Comparison of ENCODE assay signal across 1 cellular context in the genomic region with DNA sequence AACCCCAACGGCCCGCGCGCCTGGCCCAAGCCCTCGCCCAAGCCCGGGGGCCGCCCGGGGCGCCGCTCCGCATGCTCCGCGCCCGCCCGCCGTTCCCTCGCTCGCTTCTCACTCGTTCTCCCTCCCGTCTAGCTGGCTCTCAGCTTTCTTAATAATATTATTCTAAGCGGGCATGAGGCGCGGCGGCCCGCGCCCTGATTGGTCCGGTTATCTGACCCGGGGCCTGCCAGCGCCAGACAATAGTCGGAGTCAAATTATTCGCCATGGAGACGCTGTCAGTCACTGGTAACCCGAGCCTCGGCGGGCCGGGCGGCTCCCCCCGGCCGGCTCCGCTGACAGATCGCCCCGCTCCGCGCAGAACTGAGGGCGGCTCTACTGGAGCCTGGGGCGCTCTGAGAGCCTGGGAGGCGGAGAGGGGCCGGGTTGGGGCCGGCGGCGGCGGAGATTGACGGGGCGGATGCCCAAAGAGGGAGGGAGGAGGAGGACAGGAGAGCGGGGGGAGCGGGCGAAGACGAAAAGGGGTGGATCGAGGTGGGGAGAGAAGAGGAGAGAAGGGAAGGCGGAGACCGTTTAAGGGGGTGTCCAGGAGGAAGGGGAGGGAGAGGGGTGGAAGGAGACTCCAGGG.
TF ChIP-seq lines count a peak whose summit lies in the region.

SIX2 (minus strand) TSS at position 150 of the 625 bp plus-strand sequence. CDS start 342 bp downstream, outside the sequence.

TF ChIP-seq in GM23338, 12 proteins besides CTCF, POLR2A, EP300 and RAD21 (continued from another document):
- TF ChIP-seq ZNF462 (CRISPR knock-in tag; IDR thresholded peaks at IDR 0.05) (no peak), ZNF331 (CRISPR knock-in tag; IDR thresholded peaks at IDR 0.05; ENCODE audit: low read depth) (no peak), NANOG (IDR thresholded peaks at IDR 0.05; ENCODE audit: borderline replicate concordance) (no peak)
